In the genomic region with DNA sequence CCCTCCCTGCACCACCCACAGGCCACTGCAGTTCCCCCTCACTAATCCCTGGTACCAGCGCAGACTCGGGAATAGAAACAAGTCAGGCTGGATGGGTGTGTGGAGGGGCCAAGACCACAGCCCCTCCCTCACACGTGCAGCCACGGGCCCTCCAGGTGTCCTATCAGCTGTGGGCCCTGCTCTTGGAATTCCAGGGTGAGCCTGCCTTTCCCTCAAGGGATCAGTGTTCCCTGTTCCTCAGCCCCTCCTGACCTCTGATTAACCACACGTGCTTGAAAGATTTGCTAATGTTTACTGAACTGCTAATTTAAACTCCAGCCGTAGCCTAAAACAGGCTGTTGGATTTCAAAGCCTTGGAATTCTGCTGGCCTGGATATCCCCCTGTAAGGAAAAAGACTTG, we compare ENCODE assay signal across 1 cellular context.
A peak's percentile ranks its signal among the peaks of the same experiment; 100 is the strongest.
TF ChIP-seq lines count a peak whose summit lies in the region.

No MANE protein-coding gene starts in this region.

TF ChIP-seq in IMR-90, 13 proteins besides CTCF, POLR2A, EP300 and RAD21:
- TF ChIP-seq CHD1 (IDR thresholded peaks at IDR 0.05; ENCODE audit: low read depth, low read length): no peak
- no peak for TF ChIP-seq RFX5 (IDR thresholded peaks at IDR 0.05; ENCODE audit: low read depth, low read length)
- no peak for TF ChIP-seq FOS (IDR thresholded peaks at IDR 0.05; ENCODE audit: low read depth, low read length)
- TF ChIP-seq, protein P1, sequence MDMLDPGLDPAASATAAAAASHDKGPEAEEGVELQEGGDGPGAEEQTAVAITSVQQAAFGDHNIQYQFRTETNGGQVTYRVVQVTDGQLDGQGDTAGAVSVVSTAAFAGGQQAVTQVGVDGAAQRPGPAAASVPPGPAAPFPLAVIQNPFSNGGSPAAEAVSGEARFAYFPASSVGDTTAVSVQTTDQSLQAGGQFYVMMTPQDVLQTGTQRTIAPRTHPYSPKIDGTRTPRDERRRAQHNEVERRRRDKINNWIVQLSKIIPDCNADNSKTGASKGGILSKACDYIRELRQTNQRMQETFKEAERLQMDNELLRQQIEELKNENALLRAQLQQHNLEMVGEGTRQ (IDR thresholded peaks at IDR 0.05; ENCODE audit: low read depth, low read length): no peak
- no peak for TF ChIP-seq MXI1 (IDR thresholded peaks at IDR 0.05; ENCODE audit: borderline replicate concordance, low read depth, low read length)
- no peak for TF ChIP-seq SMC3 (IDR thresholded peaks at IDR 0.05; ENCODE audit: low read depth, low read length)
- TF ChIP-seq BHLHE40 (IDR thresholded peaks at IDR 0.05; ENCODE audit: low read depth, low read length): peak; percentile 85
